In genomic region chr10:28676297-28676967, GRCh38 we compare ENCODE assay signal across 8 cellular contexts. TPM values are rescaled to one million over a fixed set of nuclear protein-coding genes. Genes with fewer than 3 reads are reported as not detected.
DNase-seq lines count a peak whose midpoint lies in the region; ATAC-seq and TF ChIP-seq lines count a peak whose summit lies in the region.

No MANE protein-coding gene starts in this region.

- no peak for TF ChIP-seq CTCF in BJ (IDR thresholded peaks at IDR 0.05; ENCODE audit: insufficient read depth, low read depth, low read length)

- H2AK5ac ChIP-seq in trophoblast cell (ENCODE audit: low read length), result peak overlapping the region; percentile 96

- no peaks in the 10 kb centered on the region for H3K36me3 Mint-ChIP-seq in activated CD8-positive, alpha-beta T cell treated with anti-CD3 and anti-CD28 coated beads, Interleukin-2, amount 10 ng/mL, durations not matched to agents 7 days and 5 days (ENCODE audit: low read depth)

- peaks cover 31% of the 10 kb centered on the region for H3K79me2 ChIP-seq in trophoblast cell (ENCODE audit: control insufficient read depth, insufficient read depth, low read length, poor library complexity)

- H3K36me3 ChIP-seq in BJ (ENCODE audit: control insufficient read depth, insufficient read depth, low read length) (no peaks in the 10 kb centered on the region), trophoblast cell (ENCODE audit: control insufficient read depth in 1 of 2, insufficient read depth in 2 of 2, low read length in 2 of 2) (peaks cover 18 to 26% of the 10 kb centered on the region in 2 experiments)

- WGBS in trophoblast cell (ENCODE audit: extremely low coverage, insufficient coverage, insufficient read length), result no CpG with 5 or more reads among the region's 26 CpGs

- peaks cover 64% of the 10 kb centered on the region for H3K27me3 Mint-ChIP-seq in activated CD8-positive, alpha-beta T cell treated with anti-CD3 and anti-CD28 coated beads, Interleukin-2, amount 10 ng/mL, durations not matched to agents 7 days and 5 days (ENCODE audit: low read depth)

- CTCF ChIA-PET in BJ (lab: Yijun Ruan, JAX), result interaction anchor here (0.7 to 3.5 kb wide), 12 partner anchors 12 to 837 kb away, joined by 3 to 22 read pairs (median 4); no protein-coding TSS in a partner anchor
- CTCF ChIA-PET in activated CD8-positive, alpha-beta T cell treated with anti-CD3 and anti-CD28 coated beads, Interleukin-2, amount 10 ng/mL, durations not matched to agents 7 days and 5 days (lab: Charles Lee), result interaction anchor here (0.6 to 1.9 kb wide), 2 partner anchors 12 to 93 kb away, joined by 3 to 9 read pairs; no protein-coding TSS in a partner anchor

- intact Hi-C loops in Right ventricle myocardium inferior (cut with DNase I), result loop anchor here (2.0 to 5.0 kb wide), 4 partner anchors 144 to 626 kb away; partner anchors contain the start of gene WAC
- intact Hi-C loops in posterior vena cava (cut with DNase I), result loop anchor here (5.0 to 10.0 kb wide), 2 partner anchors 316 to 458 kb away; no protein-coding TSS in a partner anchor

- POLR2A ChIA-PET in BJ (lab: Charles Lee), result no interaction called here
- POLR2A ChIA-PET in activated CD8-positive, alpha-beta T cell treated with anti-CD3 and anti-CD28 coated beads, Interleukin-2, amount 10 ng/mL, durations not matched to agents 7 days and 5 days (lab: Charles Lee), result no interaction called here

- peak overlapping the region; percentile 100 for H3K14ac ChIP-seq in trophoblast cell (ENCODE audit: low read length)

- H3K4me3 ChIP-seq in BJ (ENCODE audit: low read depth, low read length), result peak overlapping the region; percentile 47
- peak overlapping the region; percentile 83 for H3K4me3 ChIP-seq in trophoblast cell (ENCODE audit: low read depth, low read length)

- peaks cover 0 to 3% of the 10 kb centered on the region in 2 experiments for H3K4me1 ChIP-seq in trophoblast cell (ENCODE audit: control insufficient read depth in 1 of 2, insufficient read depth in 2 of 2, low read length in 2 of 2)

- H4K91ac ChIP-seq in trophoblast cell (ENCODE audit: low read depth, low read length), result peak overlapping the region; percentile 94

- H3K79me1 ChIP-seq in trophoblast cell (ENCODE audit: low read length), result peaks cover 30% of the 10 kb centered on the region

- no peak overlapping the region for H3K23ac ChIP-seq in trophoblast cell (ENCODE audit: low read length)

- peak overlapping the region; percentile 99 for H2BK5ac ChIP-seq in trophoblast cell (ENCODE audit: low read depth, low read length, poor library complexity)

- peak overlapping the region; percentile 67 for H3K27ac ChIP-seq in trophoblast cell (ENCODE audit: low read depth, low read length)

- H3K4ac ChIP-seq in trophoblast cell (ENCODE audit: low read depth, low read length), result peak overlapping the region; percentile 94

- ATAC-seq in HG02884 (IDR thresholded peaks at IDR 0.05; ENCODE audit: unreplicated experiment), result peak; percentile 3
- no peak for ATAC-seq in activated CD8-positive, alpha-beta T cell treated with anti-CD3 and anti-CD28 coated beads, Interleukin-2, amount 10 ng/mL, durations not matched to agents 7 days and 5 days
- ATAC-seq in Right ventricle myocardium inferior, result no peak
- no peak for ATAC-seq in HG02759 (IDR thresholded peaks at IDR 0.05; ENCODE audit: unreplicated experiment)

- H3K27me3 ChIP-seq in BJ (ENCODE audit: control insufficient read depth, insufficient read depth, low read length) (peaks cover 22% of the 10 kb centered on the region), trophoblast cell (ENCODE audit: insufficient read depth, low read length) (peaks cover 3% of the 10 kb centered on the region)

- H3K4me2 ChIP-seq in trophoblast cell (ENCODE audit: low read length), result peak overlapping the region; percentile 68

- H3K4me1 Mint-ChIP-seq in activated CD8-positive, alpha-beta T cell treated with anti-CD3 and anti-CD28 coated beads, Interleukin-2, amount 10 ng/mL, durations not matched to agents 7 days and 5 days (ENCODE audit: low read depth), result peaks cover 25% of the 10 kb centered on the region

- no peak overlapping the region for H4K12ac ChIP-seq in trophoblast cell (ENCODE audit: low read depth, low read length)

- H3K9me3 Mint-ChIP-seq in activated CD8-positive, alpha-beta T cell treated with anti-CD3 and anti-CD28 coated beads, Interleukin-2, amount 10 ng/mL, durations not matched to agents 7 days and 5 days (ENCODE audit: insufficient read depth), result no peaks in the 10 kb centered on the region

- H3K9ac ChIP-seq in trophoblast cell (ENCODE audit: low read length), result peak overlapping the region; percentile 81

- peak overlapping the region; percentile 99 for H2BK120ac ChIP-seq in trophoblast cell (ENCODE audit: insufficient read depth, low read length, poor library complexity)

- no peaks in the 10 kb centered on the region for H3K9me3 ChIP-seq in trophoblast cell (ENCODE audit: insufficient read depth, low read depth, low read length)

- peak overlapping the region; percentile 38 for H2AFZ ChIP-seq in trophoblast cell (ENCODE audit: insufficient read depth, low read length, poor library complexity)

- peak overlapping the region; percentile 96 for H2BK12ac ChIP-seq in trophoblast cell (ENCODE audit: low read length)

- peak overlapping the region; percentile 92 for H4K8ac ChIP-seq in trophoblast cell (ENCODE audit: low read depth, low read length)

- DNase-seq in BJ (ENCODE audit: low read depth) (no peak), Right ventricle myocardium inferior (ENCODE audit: missing footprints) (peak; percentile 75), trophoblast cell (peak in 1 of 2 donors; percentile 52), posterior vena cava (ENCODE audit: low spot score) (no peak), NCI-H2029 (lab: John Stamatoyannopoulos, UW) (no peak)
- peak; percentile 33 for DNase-seq in activated CD8-positive, alpha-beta T cell treated with anti-CD3 and anti-CD28 coated beads, Interleukin-2, amount 10 ng/mL, durations not matched to agents 7 days and 5 days

- no peak overlapping the region for H3K27ac Mint-ChIP-seq in activated CD8-positive, alpha-beta T cell treated with anti-CD3 and anti-CD28 coated beads, Interleukin-2, amount 10 ng/mL, durations not matched to agents 7 days and 5 days

- H3K18ac ChIP-seq in trophoblast cell (ENCODE audit: low read length), result peak overlapping the region; percentile 98

- H3K4me3 Mint-ChIP-seq in activated CD8-positive, alpha-beta T cell treated with anti-CD3 and anti-CD28 coated beads, Interleukin-2, amount 10 ng/mL, durations not matched to agents 7 days and 5 days, result peak overlapping the region; percentile 58

RNA-seq across cellular contexts. Expression of gene BAMBI, which starts 0.9 kb away (rescaled TPM):
- 5.1 and 6.0 TPM in 2 replicates for polyA plus RNA-seq in BJ (2011; rRNA removed)
- 1.5 and 2.0 TPM in 2 replicates for polyA minus RNA-seq in BJ (2011; rRNA and poly(A)+ RNA removed)
- under 1 TPM in 1 of 2 experiments, not detected in 1; 0.18 TPM for total RNA-seq in activated CD8-positive, alpha-beta T cell treated with anti-CD3 and anti-CD28 coated beads, Interleukin-2, amount 10 ng/mL, durations not matched to agents 7 days and 5 days
- total RNA-seq in Right ventricle myocardium inferior (17.9 TPM), posterior vena cava (10 to 100 TPM; 11.1 to 12.9 TPM)
- polyA plus RNA-seq in trophoblast cell (2013), result 372 and 404 TPM in 2 replicates

Comparison
In these comparisons a context has a peak if more than half of its experiments do, and no peak if none do; other contexts are left out.
1. DNase-seq: peak in activated CD8-positive, alpha-beta T cell treated with anti-CD3 and anti-CD28 coated beads, Interleukin-2, amount 10 ng/mL, durations not matched to agents 7 days and 5 days (single experiment) and Right ventricle myocardium inferior (single experiment); none in BJ (single experiment), posterior vena cava (single experiment) and NCI-H2029 (single experiment).
2. RNA of gene BAMBI, which starts 0.9 kb away (total RNA-seq): 17.9 TPM in Right ventricle myocardium inferior (single experiment) and 11.1 to 12.9 TPM in posterior vena cava; 0.18 TPM in activated CD8-positive, alpha-beta T cell treated with anti-CD3 and anti-CD28 coated beads, Interleukin-2, amount 10 ng/mL, durations not matched to agents 7 days and 5 days; every median in the first group is over 10 times any median in the second.